Comparison of ENCODE assay signal across 21 cellular contexts in the genomic region with DNA sequence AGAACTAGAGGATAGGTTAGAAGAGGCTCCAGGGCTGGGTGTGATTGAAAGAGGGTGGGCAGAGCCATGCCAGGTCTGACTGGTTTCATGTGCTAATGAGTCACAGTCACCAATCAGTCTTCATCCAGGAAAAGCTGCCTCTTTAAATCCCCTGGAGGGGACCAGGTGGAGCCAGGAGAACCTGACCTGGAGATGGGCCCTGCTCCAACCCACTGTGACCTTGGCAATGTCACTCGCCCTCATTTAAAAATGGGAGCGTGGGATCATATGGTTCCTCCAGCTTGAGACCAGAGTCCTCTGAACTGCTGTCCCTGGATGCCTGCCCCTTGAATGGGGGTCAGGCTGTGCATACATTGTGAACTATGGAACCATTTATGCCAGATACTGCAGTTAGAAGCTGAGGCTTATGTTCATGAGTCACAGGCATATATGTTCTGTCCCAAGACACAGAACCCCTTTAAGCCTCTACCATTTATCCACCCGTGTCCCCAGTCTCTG. TPM values are rescaled to one million over a fixed set of nuclear protein-coding genes. Genes with fewer than 3 reads are reported as not detected.
A peak's percentile ranks its signal among the peaks of the same experiment; 100 is the strongest.
DNase-seq lines count a peak whose midpoint lies in the region; ATAC-seq and TF ChIP-seq lines count a peak whose summit lies in the region.
"Had no signal": no experiment of that assay in that cellular context is flagged by ENCODE, and none has a peak within 500 bp of the region (broad histone marks: within the 10 kb centered on the region; RNA-seq: fewer than 3 reads in every experiment).

No MANE protein-coding gene starts in this region.

- POLR2A ChIA-PET in Panc1 (lab: Charles Lee): no interaction called here
- POLR2A ChIA-PET in Caco-2 (lab: Charles Lee): no interaction called here

- no peaks in the 10 kb centered on the region for H3K27me3 Mint-ChIP-seq in Caco-2 (ENCODE audit: insufficient read depth, unreplicated experiment)

- 89% methylated on average over 3 of the region's 3 CpGs for WGBS in hepatocyte (ENCODE audit: low lambda C conversion rate, missing lambda C conversion rate)
- WGBS in stomach, 5 donors: 47 to 94% (median 55%) methylated on average over 3 of the region's 3 CpGs

- no peak for TF ChIP-seq EP300 in stomach (IDR thresholded peaks at IDR 0.05)

- no peak for TF ChIP-seq CTCF in Panc1 (IDR thresholded peaks at IDR 0.05)
- no peak for TF ChIP-seq CTCF in hepatocyte (IDR thresholded peaks at IDR 0.05; ENCODE audit: poor library complexity)
- TF ChIP-seq CTCF in stomach (IDR thresholded peaks at IDR 0.05): no peak
- no peak for TF ChIP-seq CTCF in Caco-2 (IDR thresholded peaks at IDR 0.05; ENCODE audit: insufficient read depth in 1 of 2, low read depth in 1 of 2, low read length in 1 of 2, severe bottlenecking in 1 of 2, unreplicated experiment in 1 of 2)

- no peaks in the 10 kb centered on the region for H3K79me2 ChIP-seq in hepatocyte

- in situ Hi-C loops in Panc1 (cut with HindIII; ENCODE audit: low pct_unique_long_range_greater_than_20kb, low sequenced_read_pairs): no loop called here

- peaks cover 11% of the 10 kb centered on the region for H3K9me3 Mint-ChIP-seq in Caco-2 (ENCODE audit: unreplicated experiment)

- H4K20me1 ChIP-seq in hepatocyte (ENCODE audit: insufficient read depth, poor library complexity, severe bottlenecking): no peaks in the 10 kb centered on the region

- H3K36me3 Mint-ChIP-seq in Caco-2 (ENCODE audit: insufficient read depth, unreplicated experiment): no peaks in the 10 kb centered on the region

- H2AFZ ChIP-seq in hepatocyte: no peak overlapping the region

- H3K9me2 ChIP-seq in hepatocyte (replicated peaks; ENCODE audit: insufficient read depth): no peaks in the 10 kb centered on the region

- H3K27ac Mint-ChIP-seq in Caco-2 (ENCODE audit: unreplicated experiment): no peak overlapping the region
- H3K27ac Mint-ChIP-seq: CD4-positive, alpha-beta memory T cell; HFFc6 had no signal

- intact Hi-C loops in Panc1 (cut with micrococcal nuclease; ENCODE audit: unreplicated experiment) (no loop called here), stomach (cut with DNase I; ENCODE audit: low total_unique reads) (no loop called here), Caco-2 (cut with micrococcal nuclease; ENCODE audit: unreplicated experiment) (no loop called here)

- no peak overlapping the region for H3K4me2 ChIP-seq in hepatocyte
- H3K4me2 ChIP-seq: A549 had no signal

- peaks cover 25% of the 10 kb centered on the region for H3K4me1 Mint-ChIP-seq in Caco-2 (ENCODE audit: low read depth, unreplicated experiment)
- H3K4me1 Mint-ChIP-seq: CD4-positive, alpha-beta memory T cell had no signal

- H3K27ac ChIP-seq in Panc1 (ENCODE audit: low read length) (no peak overlapping the region), hepatocyte (peak overlapping the region; percentile 91), stomach (peak overlapping the region; percentile 53 to 83 (median 78))
- H3K27ac ChIP-seq: A549, coronary artery, heart left ventricle, HL-60 had no signal

- CTCF ChIA-PET in Panc1 (lab: Charles Lee): no interaction called here
- CTCF ChIA-PET in Caco-2 (lab: Charles Lee): no interaction called here

- DNase-seq in SIG-M5 treated with dmso at 0.1 percent for 504 hours (lab: John Stamatoyannopoulos, UW; ENCODE audit: unreplicated experiment): peak; percentile 59
- DNase-seq in SIG-M5 (lab: John Stamatoyannopoulos, UW): no peak
- no peak for DNase-seq in Panc1 (ENCODE audit: low read depth, low spot score)
- DNase-seq in hepatocyte (ENCODE audit: low spot score): peak; percentile 58
- peak; percentile 66 for DNase-seq in stomach
- DNase-seq in activated CD8-positive, alpha-beta memory T cell treated with anti-CD3 and anti-CD28 coated beads for 24 hours: no peak
- no peak for DNase-seq in Caco-2
- no peak for DNase-seq in NCI-H82 (lab: John Stamatoyannopoulos, UW)
- DNase-seq: activated CD4-positive, alpha-beta T cell treated with anti-CD3 and anti-CD28 coated beads for 48 hours; activated T-cell treated with anti-CD3 and anti-CD28 coated beads, Interleukin-2, amount 50 U/mL, for 4 hours; anterior cingulate cortex; CD4-positive, alpha-beta memory T cell; erythroblast; heart left ventricle; HFFc6; Kasumi-1; SHP77; T-helper 9 cell had no signal

- peak; percentile 43; the same call in 1 of the 2 replicates for ATAC-seq in Panc1
- ATAC-seq: A549; activated T-cell treated with anti-CD3 and anti-CD28 coated beads, Interleukin-2, amount 50 U/mL, for 4 hours had no signal

- H3K9me3 ChIP-seq in Panc1 (ENCODE audit: control insufficient read depth, insufficient read depth, low read depth, low read length) (peaks cover 7% of the 10 kb centered on the region; the same call in 1 of the 2 replicates), hepatocyte (ENCODE audit: low read depth) (no peaks in the 10 kb centered on the region), stomach (peaks cover 0 to 6% (median 2%) of the 10 kb centered on the region in 4 donors), Caco-2 (peaks cover 4% of the 10 kb centered on the region; the same call in 1 of the 2 replicates)
- H3K9me3 ChIP-seq: A549 had no signal

- TF ChIP-seq POLR2A in stomach (IDR thresholded peaks at IDR 0.05): no peak

- H3K4me3 ChIP-seq in Panc1 (ENCODE audit: low read depth in 2 of 2, low read length in 2 of 2) (no peak overlapping the region), hepatocyte (no peak overlapping the region), stomach (no peak overlapping the region), Caco-2 (ENCODE audit: low read depth, low read length) (no peak overlapping the region)
- H3K4me3 ChIP-seq: A549, coronary artery, heart left ventricle had no signal

- no peaks in the 10 kb centered on the region for H3K36me3 ChIP-seq in Panc1 (ENCODE audit: control insufficient read depth, insufficient read depth, low read length)
- no peaks in the 10 kb centered on the region for H3K36me3 ChIP-seq in hepatocyte (replicated peaks; ENCODE audit: insufficient read depth, low read depth)
- no peaks in the 10 kb centered on the region for H3K36me3 ChIP-seq in stomach
- H3K36me3 ChIP-seq in Caco-2 (ENCODE audit: control insufficient read depth, insufficient read depth, low read length): no peaks in the 10 kb centered on the region; the same call in 1 of the 2 replicates
- H3K36me3 ChIP-seq: heart left ventricle had no signal

- H3K4me1 ChIP-seq in Panc1 (ENCODE audit: control insufficient read depth, insufficient read depth, low read length) (no peaks in the 10 kb centered on the region), hepatocyte (ENCODE audit: insufficient read depth) (peaks cover 50% of the 10 kb centered on the region), stomach (peaks cover 14 to 34% (median 23%) of the 10 kb centered on the region in 4 donors), Caco-2 (peaks cover 24% of the 10 kb centered on the region)
- H3K4me1 ChIP-seq: heart left ventricle had no signal

- no TSS peak for BruUV-seq in Panc1 (replicated peaks; lab: Mats Ljungman, UMichigan)
- BruUV-seq in Caco-2 (replicated peaks; lab: Mats Ljungman, UMichigan): no TSS peak

- no peak overlapping the region for H3K4me3 Mint-ChIP-seq in Caco-2 (ENCODE audit: unreplicated experiment)
- H3K4me3 Mint-ChIP-seq: activated T-cell treated with anti-CD3 and anti-CD28 coated beads, Interleukin-2, amount 50 U/mL, for 4 hours; CD4-positive, alpha-beta memory T cell; HFFc6 had no signal

- H3K27me3 ChIP-seq in Panc1 (ENCODE audit: control insufficient read depth, insufficient read depth, low read length) (no peaks in the 10 kb centered on the region), hepatocyte (no peaks in the 10 kb centered on the region), stomach (no peaks in the 10 kb centered on the region), Caco-2 (replicated peaks; ENCODE audit: control insufficient read depth, insufficient read depth, low read length) (no peaks in the 10 kb centered on the region)

RNA-seq across cellular contexts. Expression of a gene that starts 23.0 kb away (rescaled TPM):
- 28.5 TPM for total RNA-seq in Panc1 (2021; ENCODE audit: unreplicated experiment)
- 33.2 TPM for polyA plus RNA-seq in Panc1 (2012; ENCODE audit: insufficient read length)
- total RNA-seq in hepatocyte: 132 and 136 TPM in 2 replicates
- 131 and 142 TPM in 2 replicates for polyA plus RNA-seq in hepatocyte
- 100 to 1,000 TPM in 1 of 5 donors, 10 to 100 TPM in 3, 1 to 10 TPM in 1; 4.7 to 101 (median 43.1) TPM for total RNA-seq in stomach
- polyA plus RNA-seq in stomach: 10 to 100 TPM; 20.5 to 54.5 (median 41.3) TPM
- 123 and 128 TPM in 2 replicates for total RNA-seq in Caco-2 (2022)
- total RNA-seq: CD4-positive, alpha-beta memory T cell had no signal

Comparison
In these comparisons a context has a peak if more than half of its experiments do, and no peak if none do; other contexts are left out.
1. DNase-seq: peak in SIG-M5 treated with dmso at 0.1 percent for 504 hours (single experiment), hepatocyte (single experiment) and stomach (single experiment); none in SIG-M5 (single experiment), Panc1 (single experiment), activated CD8-positive, alpha-beta memory T cell treated with anti-CD3 and anti-CD28 coated beads for 24 hours (single experiment), Caco-2 (0 of 2) and NCI-H82 (single experiment).